Comparison of ENCODE assay signal across 1 cellular context in the genomic region with DNA sequence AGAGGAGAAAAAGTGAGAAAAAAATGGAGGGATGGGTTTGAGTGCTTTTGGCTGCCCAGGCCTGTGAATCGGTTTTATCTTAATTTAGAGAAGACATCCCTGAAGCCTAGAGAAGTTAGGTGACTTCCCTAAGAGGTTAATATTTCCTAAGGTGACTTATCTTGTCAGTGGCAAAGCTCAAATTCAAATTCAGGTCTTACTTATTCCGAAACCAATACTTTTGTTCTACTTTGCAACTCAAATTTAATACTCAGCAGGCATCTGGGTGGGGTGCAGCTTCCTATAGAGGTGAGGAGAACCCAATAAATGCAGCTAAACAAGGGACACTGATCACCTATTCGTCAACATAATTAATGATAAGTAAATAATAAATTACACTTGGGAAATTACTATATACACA.
TF ChIP-seq lines count a peak whose summit lies in the region.

No MANE protein-coding gene starts in this region.

TF ChIP-seq in GM12878, 131 proteins besides CTCF, POLR2A, EP300 and RAD21:
- TF ChIP-seq BRCA1 (IDR thresholded peaks at IDR 0.05; ENCODE audit: low read depth, low read length) (no peak), SREBF1 (IDR thresholded peaks at IDR 0.05; ENCODE audit: low read length) (no peak), SMARCA5 (IDR thresholded peaks at IDR 0.05) (no peak), EED (IDR thresholded peaks at IDR 0.05; ENCODE audit: low read depth) (no peak)
- TF ChIP-seq, protein P1, sequence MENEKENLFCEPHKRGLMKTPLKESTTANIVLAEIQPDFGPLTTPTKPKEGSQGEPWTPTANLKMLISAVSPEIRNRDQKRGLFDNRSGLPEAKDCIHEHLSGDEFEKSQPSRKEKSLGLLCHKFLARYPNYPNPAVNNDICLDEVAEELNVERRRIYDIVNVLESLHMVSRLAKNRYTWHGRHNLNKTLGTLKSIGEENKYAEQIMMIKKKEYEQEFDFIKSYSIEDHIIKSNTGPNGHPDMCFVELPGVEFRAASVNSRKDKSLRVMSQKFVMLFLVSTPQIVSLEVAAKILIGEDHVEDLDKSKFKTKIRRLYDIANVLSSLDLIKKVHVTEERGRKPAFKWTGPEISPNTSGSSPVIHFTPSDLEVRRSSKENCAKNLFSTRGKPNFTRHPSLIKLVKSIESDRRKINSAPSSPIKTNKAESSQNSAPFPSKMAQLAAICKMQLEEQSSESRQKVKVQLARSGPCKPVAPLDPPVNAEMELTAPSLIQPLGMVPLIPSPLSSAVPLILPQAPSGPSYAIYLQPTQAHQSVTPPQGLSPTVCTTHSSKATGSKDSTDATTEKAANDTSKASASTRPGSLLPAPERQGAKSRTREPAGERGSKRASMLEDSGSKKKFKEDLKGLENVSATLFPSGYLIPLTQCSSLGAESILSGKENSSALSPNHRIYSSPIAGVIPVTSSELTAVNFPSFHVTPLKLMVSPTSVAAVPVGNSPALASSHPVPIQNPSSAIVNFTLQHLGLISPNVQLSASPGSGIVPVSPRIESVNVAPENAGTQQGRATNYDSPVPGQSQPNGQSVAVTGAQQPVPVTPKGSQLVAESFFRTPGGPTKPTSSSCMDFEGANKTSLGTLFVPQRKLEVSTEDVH (IDR thresholded peaks at IDR 0.05; ENCODE audit: low read depth, partially characterized antibody): no peak
- TF ChIP-seq, protein P2, sequence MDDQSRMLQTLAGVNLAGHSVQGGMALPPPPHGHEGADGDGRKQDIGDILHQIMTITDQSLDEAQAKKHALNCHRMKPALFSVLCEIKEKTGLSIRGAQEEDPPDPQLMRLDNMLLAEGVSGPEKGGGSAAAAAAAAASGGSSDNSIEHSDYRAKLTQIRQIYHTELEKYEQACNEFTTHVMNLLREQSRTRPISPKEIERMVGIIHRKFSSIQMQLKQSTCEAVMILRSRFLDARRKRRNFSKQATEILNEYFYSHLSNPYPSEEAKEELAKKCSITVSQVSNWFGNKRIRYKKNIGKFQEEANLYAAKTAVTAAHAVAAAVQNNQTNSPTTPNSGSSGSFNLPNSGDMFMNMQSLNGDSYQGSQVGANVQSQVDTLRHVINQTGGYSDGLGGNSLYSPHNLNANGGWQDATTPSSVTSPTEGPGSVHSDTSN (IDR thresholded peaks at IDR 0.05; ENCODE audit: insufficient replicate concordance, low read depth, low read length): no peak
- TF ChIP-seq, protein P3, sequence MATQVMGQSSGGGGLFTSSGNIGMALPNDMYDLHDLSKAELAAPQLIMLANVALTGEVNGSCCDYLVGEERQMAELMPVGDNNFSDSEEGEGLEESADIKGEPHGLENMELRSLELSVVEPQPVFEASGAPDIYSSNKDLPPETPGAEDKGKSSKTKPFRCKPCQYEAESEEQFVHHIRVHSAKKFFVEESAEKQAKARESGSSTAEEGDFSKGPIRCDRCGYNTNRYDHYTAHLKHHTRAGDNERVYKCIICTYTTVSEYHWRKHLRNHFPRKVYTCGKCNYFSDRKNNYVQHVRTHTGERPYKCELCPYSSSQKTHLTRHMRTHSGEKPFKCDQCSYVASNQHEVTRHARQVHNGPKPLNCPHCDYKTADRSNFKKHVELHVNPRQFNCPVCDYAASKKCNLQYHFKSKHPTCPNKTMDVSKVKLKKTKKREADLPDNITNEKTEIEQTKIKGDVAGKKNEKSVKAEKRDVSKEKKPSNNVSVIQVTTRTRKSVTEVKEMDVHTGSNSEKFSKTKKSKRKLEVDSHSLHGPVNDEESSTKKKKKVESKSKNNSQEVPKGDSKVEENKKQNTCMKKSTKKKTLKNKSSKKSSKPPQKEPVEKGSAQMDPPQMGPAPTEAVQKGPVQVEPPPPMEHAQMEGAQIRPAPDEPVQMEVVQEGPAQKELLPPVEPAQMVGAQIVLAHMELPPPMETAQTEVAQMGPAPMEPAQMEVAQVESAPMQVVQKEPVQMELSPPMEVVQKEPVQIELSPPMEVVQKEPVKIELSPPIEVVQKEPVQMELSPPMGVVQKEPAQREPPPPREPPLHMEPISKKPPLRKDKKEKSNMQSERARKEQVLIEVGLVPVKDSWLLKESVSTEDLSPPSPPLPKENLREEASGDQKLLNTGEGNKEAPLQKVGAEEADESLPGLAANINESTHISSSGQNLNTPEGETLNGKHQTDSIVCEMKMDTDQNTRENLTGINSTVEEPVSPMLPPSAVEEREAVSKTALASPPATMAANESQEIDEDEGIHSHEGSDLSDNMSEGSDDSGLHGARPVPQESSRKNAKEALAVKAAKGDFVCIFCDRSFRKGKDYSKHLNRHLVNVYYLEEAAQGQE (IDR thresholded peaks at IDR 0.05; ENCODE audit: low read depth, low read length): no peak
TF ChIP-seq in GM12878: peak in this region for 0.
